Comparison of ENCODE assay signal across 1 cellular context in genomic region chr3:47404955-47405790, GRCh38.
TF ChIP-seq lines count a peak whose summit lies in the region.

No MANE protein-coding gene starts in this region.

TF ChIP-seq in SK-N-SH, 30 proteins besides CTCF, POLR2A, EP300 and RAD21 (continued from another document):
- TF ChIP-seq REST (IDR thresholded peaks at IDR 0.05; ENCODE audit: low read depth, low read length) = no peak
- no peak for TF ChIP-seq FOXM1 (IDR thresholded peaks at IDR 0.05; ENCODE audit: low read depth)
- no peak for TF ChIP-seq EZH2phosphoT487 (IDR thresholded peaks at IDR 0.05; ENCODE audit: borderline replicate concordance, low read depth)
- TF ChIP-seq NFIC (IDR thresholded peaks at IDR 0.05; ENCODE audit: borderline replicate concordance) = no peak
- no peak for TF ChIP-seq FOXJ3 (CRISPR knock-in tag; IDR thresholded peaks at IDR 0.05)
- no peak for TF ChIP-seq MAX (IDR thresholded peaks at IDR 0.05; ENCODE audit: low read depth)
- TF ChIP-seq JUND (IDR thresholded peaks at IDR 0.05) = no peak
TF ChIP-seq in SK-N-SH: peak in this region for 0.
